Comparison of ENCODE assay signal across 9 cellular contexts in genomic region chr18:46211816-46212215, GRCh38.
DNase-seq lines count a peak whose midpoint lies in the region; ATAC-seq and TF ChIP-seq lines count a peak whose summit lies in the region.
"Had no signal": no experiment of that assay in that cellular context is flagged by ENCODE, and none has a peak within 500 bp of the region (broad histone marks: within the 10 kb centered on the region; RNA-seq: fewer than 3 reads in every experiment).

No MANE protein-coding gene starts in this region.

- no peaks in the 10 kb centered on the region for H3K9me3 ChIP-seq in ovary
- H3K9me3 ChIP-seq: A549 had no signal

- peak overlapping the region; percentile 67 for H3K4me3 Mint-ChIP-seq in activated CD4-positive, alpha-beta T cell treated with anti-CD3 and anti-CD28 coated beads, Interleukin-2, amount 10 ng/mL, durations not matched to agents 24 days and 14 days
- H3K4me3 Mint-ChIP-seq in activated naive CD8-positive, alpha-beta T cell treated with anti-CD3 and anti-CD28 coated beads, Interleukin-2, amount 50 U/mL, for 24 hours = peak overlapping the region; percentile 58

- peak overlapping the region; percentile 79 for H3K27ac Mint-ChIP-seq in activated CD4-positive, alpha-beta T cell treated with anti-CD3 and anti-CD28 coated beads, Interleukin-2, amount 10 ng/mL, durations not matched to agents 24 days and 14 days
- peak overlapping the region; percentile 93 for H3K27ac Mint-ChIP-seq in activated naive CD8-positive, alpha-beta T cell treated with anti-CD3 and anti-CD28 coated beads, Interleukin-2, amount 50 U/mL, for 24 hours

- no peak for DNase-seq in activated CD4-positive, alpha-beta T cell treated with anti-CD3 and anti-CD28 coated beads, Interleukin-2, amount 10 ng/mL, durations not matched to agents 24 days and 14 days
- DNase-seq in activated CD4-positive, alpha-beta T cell treated with anti-CD3 and anti-CD28 coated beads, Interleukin-2, amount 50 U/mL, for 1 hour = no peak
- peak; percentile 44 for DNase-seq in MV-4-11 (lab: John Stamatoyannopoulos, UW)
- DNase-seq in activated naive CD8-positive, alpha-beta T cell treated with anti-CD3 and anti-CD28 coated beads, Interleukin-2, amount 50 U/mL, for 24 hours = no peak
- peak; percentile 5 for DNase-seq in pulmonary artery endothelial cell (ENCODE audit: low read depth, low spot score)
- no peak for DNase-seq in ovary
- DNase-seq in amniotic stem cell (lab: John Stamatoyannopoulos, UW) = no peak

- H3K27ac ChIP-seq in ovary = no peak overlapping the region
- H3K27ac ChIP-seq: A549 had no signal

- H3K4me3 ChIP-seq in ovary = no peak overlapping the region
- H3K4me3 ChIP-seq: A549 had no signal

- WGBS in ovary, 3 donors = 15 to 20% (median 15%) methylated on average over 1 of the region's 1 CpG

- no peaks in the 10 kb centered on the region for H3K27me3 Mint-ChIP-seq in activated CD4-positive, alpha-beta T cell treated with anti-CD3 and anti-CD28 coated beads, Interleukin-2, amount 10 ng/mL, durations not matched to agents 24 days and 14 days
- H3K27me3 Mint-ChIP-seq in activated naive CD8-positive, alpha-beta T cell treated with anti-CD3 and anti-CD28 coated beads, Interleukin-2, amount 50 U/mL, for 24 hours = no peaks in the 10 kb centered on the region

- H3K27me3 ChIP-seq in ovary = no peaks in the 10 kb centered on the region

- TF ChIP-seq EP300 in ovary (IDR thresholded peaks at IDR 0.05) = no peak

- H3K9me3 Mint-ChIP-seq in activated CD4-positive, alpha-beta T cell treated with anti-CD3 and anti-CD28 coated beads, Interleukin-2, amount 10 ng/mL, durations not matched to agents 24 days and 14 days = no peaks in the 10 kb centered on the region
- H3K9me3 Mint-ChIP-seq in activated naive CD8-positive, alpha-beta T cell treated with anti-CD3 and anti-CD28 coated beads, Interleukin-2, amount 50 U/mL, for 24 hours = no peaks in the 10 kb centered on the region

- H3K36me3 Mint-ChIP-seq in activated CD4-positive, alpha-beta T cell treated with anti-CD3 and anti-CD28 coated beads, Interleukin-2, amount 10 ng/mL, durations not matched to agents 24 days and 14 days (ENCODE audit: low read depth) = peaks cover 24% of the 10 kb centered on the region
- H3K36me3 Mint-ChIP-seq in activated naive CD8-positive, alpha-beta T cell treated with anti-CD3 and anti-CD28 coated beads, Interleukin-2, amount 50 U/mL, for 24 hours (ENCODE audit: low read depth) = peaks cover 31% of the 10 kb centered on the region

- TF ChIP-seq POLR2A in ovary (IDR thresholded peaks at IDR 0.05) = no peak

- TF ChIP-seq CTCF in ovary (IDR thresholded peaks at IDR 0.05) = no peak

- intact Hi-C loops in activated CD4-positive, alpha-beta T cell treated with anti-CD3 and anti-CD28 coated beads, Interleukin-2, amount 10 ng/mL, durations not matched to agents 24 days and 14 days (cut with micrococcal nuclease) = loop anchor here (1.0 to 5.0 kb wide), 3 partner anchors 13 to 110 kb away; partner anchors contain the start of gene HAUS1
- intact Hi-C loops in ovary (cut with DNase I) = no loop called here

- ATAC-seq in activated naive CD8-positive, alpha-beta T cell treated with anti-CD3 and anti-CD28 coated beads, Interleukin-2, amount 50 U/mL, for 24 hours = peak; percentile 38
- ATAC-seq in HG02870 (IDR thresholded peaks at IDR 0.05; ENCODE audit: unreplicated experiment) = no peak
- ATAC-seq: A549 had no signal

- peaks cover 2% of the 10 kb centered on the region for H3K4me1 ChIP-seq in ovary (ENCODE audit: insufficient read depth)

- peaks cover 58% of the 10 kb centered on the region for H3K4me1 Mint-ChIP-seq in activated CD4-positive, alpha-beta T cell treated with anti-CD3 and anti-CD28 coated beads, Interleukin-2, amount 10 ng/mL, durations not matched to agents 24 days and 14 days
- H3K4me1 Mint-ChIP-seq in activated naive CD8-positive, alpha-beta T cell treated with anti-CD3 and anti-CD28 coated beads, Interleukin-2, amount 50 U/mL, for 24 hours = peaks cover 90% of the 10 kb centered on the region

- no peaks in the 10 kb centered on the region for H3K36me3 ChIP-seq in ovary

Comparison
In these comparisons a context has a peak if more than half of its experiments do, and no peak if none do; other contexts are left out.
1. DNase-seq: peak in MV-4-11 (single experiment) and pulmonary artery endothelial cell (single experiment); none in activated CD4-positive, alpha-beta T cell treated with anti-CD3 and anti-CD28 coated beads, Interleukin-2, amount 10 ng/mL, durations not matched to agents 24 days and 14 days (single experiment), activated CD4-positive, alpha-beta T cell treated with anti-CD3 and anti-CD28 coated beads, Interleukin-2, amount 50 U/mL, for 1 hour (single experiment), activated naive CD8-positive, alpha-beta T cell treated with anti-CD3 and anti-CD28 coated beads, Interleukin-2, amount 50 U/mL, for 24 hours (single experiment), ovary (0 of 5) and amniotic stem cell (single experiment).